Comparison of ENCODE assay signal across 8 cellular contexts in genomic region chr13:32595306-32595705, GRCh38.
"Had no signal": no experiment of that assay in that cellular context is flagged by ENCODE, and none has a peak within 500 bp of the region (broad histone marks: within the 10 kb centered on the region; RNA-seq: fewer than 3 reads in every experiment).

No MANE protein-coding gene starts in this region.

- H2AFZ ChIP-seq: GM23338 had no signal

- H3K4me3 ChIP-seq: GM23338 had no signal

- ATAC-seq: GM23338 had no signal

- DNase-seq: H9, HCEC 1CT, Kasumi-1, KG1 had no signal

- H3K4me2 ChIP-seq: GM23338 had no signal

- FAIRE-seq: H1, H54, HTR-8/SVneo had no signal
